In genomic region chr19:40822704-40823553, GRCh38 we compare ENCODE assay signal across 13 cellular contexts. TPM values are rescaled to one million over a fixed set of nuclear protein-coding genes. Genes with fewer than 3 reads are reported as not detected.
DNase-seq lines count a peak whose midpoint lies in the region; ATAC-seq and TF ChIP-seq lines count a peak whose summit lies in the region.
"Not testable (repeated sequence)": the region's sequence is repeated elsewhere in the genome, so short reads cannot be mapped to it uniquely, and the experiment has no call there.
"Had no signal": no experiment of that assay in that cellular context is flagged by ENCODE, and none has a peak within 500 bp of the region (broad histone marks: within the 10 kb centered on the region; RNA-seq: fewer than 3 reads in every experiment).

No MANE protein-coding gene starts in this region.

- H3K18ac ChIP-seq in neuronal stem cell (ENCODE audit: low read length), result peak overlapping the region; percentile 17

- ATAC-seq in CD4-positive, CD25-positive, alpha-beta regulatory T cell (ENCODE audit: low read depth in 2 of 2), result not testable (repeated sequence)

- H3K27ac Mint-ChIP-seq in CD4-positive, CD25-positive, alpha-beta regulatory T cell, result peak overlapping the region in 2 of 3 donors; percentile 60 to 62

- not testable (repeated sequence) for H4K8ac ChIP-seq in neuronal stem cell (ENCODE audit: low read depth, low read length)

- peaks cover 19% of the 10 kb centered on the region for H3K4me1 ChIP-seq in CD4-positive, CD25-positive, alpha-beta regulatory T cell (ENCODE audit: control insufficient read depth, insufficient read depth, low read length, poor library complexity, severe bottlenecking)
- peaks cover 28% of the 10 kb centered on the region for H3K4me1 ChIP-seq in adipocyte (ENCODE audit: control insufficient read depth, insufficient read depth, low read length)
- H3K4me1 ChIP-seq in liver (ENCODE audit: control insufficient read depth in 4 of 4, insufficient read depth in 4 of 4, low read length in 3 of 4), result peaks cover 14 to 43% (median 31%) of the 10 kb centered on the region in 4 donors
- not testable (repeated sequence) for H3K4me1 ChIP-seq in neuronal stem cell (ENCODE audit: control insufficient read depth in 2 of 2, insufficient read depth in 1 of 2, low read depth in 1 of 2, low read length in 2 of 2)
- peaks cover 42% of the 10 kb centered on the region for H3K4me1 ChIP-seq in testis

- not testable (repeated sequence) for H4K91ac ChIP-seq in neuronal stem cell (ENCODE audit: low read depth, low read length, poor library complexity)

- not testable (repeated sequence) for H2AFZ ChIP-seq in neuronal stem cell (ENCODE audit: low read length)

- H3K4ac ChIP-seq in neuronal stem cell (ENCODE audit: low read length), result not testable (repeated sequence)

- H2BK5ac ChIP-seq in neuronal stem cell (ENCODE audit: low read length), result not testable (repeated sequence)

- not testable (repeated sequence) for H3K4me3 ChIP-seq in CD4-positive, CD25-positive, alpha-beta regulatory T cell (ENCODE audit: low read depth, low read length); adipocyte (ENCODE audit: low read length); fibroblast of pulmonary artery (replicated peaks; ENCODE audit: low read depth, low read length); liver (ENCODE audit: low read depth in 1 of 3, low read length in 3 of 3); neuronal stem cell (ENCODE audit: low read length in 2 of 2); testis

- H3K14ac ChIP-seq in neuronal stem cell (ENCODE audit: low read length), result not testable (repeated sequence)

- TF ChIP-seq CTCF in fibroblast of pulmonary artery (IDR thresholded peaks at IDR 0.05; ENCODE audit: low read length, missing control alignments); liver (IDR thresholded peaks at IDR 0.05; ENCODE audit: low read depth, low read length, missing input control); testis (IDR thresholded peaks at IDR 0.05): not testable (repeated sequence)

- not testable (repeated sequence) for H2BK120ac ChIP-seq in neuronal stem cell (ENCODE audit: low read depth, low read length)

- 33% methylated on average over 9 of the region's 9 CpGs for WGBS in liver
- no CpG with 5 or more reads among the region's 9 CpGs for WGBS in neuronal stem cell (ENCODE audit: extremely low coverage in 2 of 2, insufficient read length in 2 of 2, insufficient replicate concordance in 1 of 2), 2 donors
- WGBS in testis, 2 donors, result 27 to 61% methylated on average over 9 of the region's 9 CpGs

- not testable (repeated sequence) for H3K27me3 ChIP-seq in CD4-positive, CD25-positive, alpha-beta regulatory T cell (ENCODE audit: control insufficient read depth, insufficient read depth, low read length); adipocyte (replicated peaks; ENCODE audit: control insufficient read depth, insufficient read depth, low read length); liver (ENCODE audit: control insufficient read depth in 4 of 4, insufficient read depth in 4 of 4, low read length in 3 of 4); neuronal stem cell (ENCODE audit: control insufficient read depth in 3 of 3, insufficient read depth in 3 of 3, low read depth in 1 of 3, low read length in 3 of 3); testis

- H3K23ac ChIP-seq in neuronal stem cell (ENCODE audit: low read depth, low read length, poor library complexity), result not testable (repeated sequence)

- not testable (repeated sequence) for H3K9me3 ChIP-seq in CD4-positive, CD25-positive, alpha-beta regulatory T cell (ENCODE audit: control insufficient read depth in 2 of 2, low read length in 2 of 2); adipocyte (ENCODE audit: control insufficient read depth, low read length); liver (ENCODE audit: control insufficient read depth in 4 of 4, low read length in 3 of 4); neuronal stem cell (replicated peaks in 1 of 2; ENCODE audit: control insufficient read depth in 2 of 2, insufficient read depth in 1 of 2, low read depth in 1 of 2, low read length in 2 of 2); testis

- not testable (repeated sequence) for DNase-seq in CD4-positive, CD25-positive, alpha-beta regulatory T cell; adipocyte (ENCODE audit: low read depth); neuronal stem cell (ENCODE audit: low spot score)
- DNase-seq in KBM-7 (peak; percentile 95), SKM-1 (lab: John Stamatoyannopoulos, UW; ENCODE audit: unreplicated experiment) (peak; percentile 72), fibroblast of pulmonary artery (ENCODE audit: low read depth) (peak; percentile 66), testis (peak; percentile 73)

- not testable (repeated sequence) for H3K79me1 ChIP-seq in neuronal stem cell (ENCODE audit: low read depth, low read length)

- H3K4me2 ChIP-seq in neuronal stem cell (ENCODE audit: insufficient read depth, low read length, poor library complexity, severe bottlenecking), result not testable (repeated sequence)

- peaks cover 11% of the 10 kb centered on the region for H3K36me3 Mint-ChIP-seq in CD4-positive, CD25-positive, alpha-beta regulatory T cell

- not testable (repeated sequence) for H2BK15ac ChIP-seq in neuronal stem cell (ENCODE audit: low read length)

- H3K27me3 Mint-ChIP-seq in CD4-positive, CD25-positive, alpha-beta regulatory T cell, result not testable (repeated sequence)

- not testable (repeated sequence) for H3K9me3 Mint-ChIP-seq in CD4-positive, CD25-positive, alpha-beta regulatory T cell

- in situ Hi-C loops in KBM-7 (cut with MboI; ENCODE audit: low pct_unique_long_range_greater_than_20kb, low sequenced_read_pairs), result not testable (repeated sequence)

- H3K4me1 Mint-ChIP-seq in CD4-positive, CD25-positive, alpha-beta regulatory T cell, result peaks cover 4 to 46% (median 28%) of the 10 kb centered on the region in 4 donors

- H2BK12ac ChIP-seq in neuronal stem cell (ENCODE audit: low read length), result not testable (repeated sequence)

- peak overlapping the region; percentile 2 for H3K9ac ChIP-seq in adipocyte (ENCODE audit: low read length)
- H3K9ac ChIP-seq in liver (ENCODE audit: low read depth in 1 of 2, low read length in 2 of 2); neuronal stem cell (ENCODE audit: low read depth, low read length, poor library complexity): not testable (repeated sequence)

- TF ChIP-seq POLR2A in testis (IDR thresholded peaks at IDR 0.05), result not testable (repeated sequence)

- not testable (repeated sequence) for H3K36me3 ChIP-seq in CD4-positive, CD25-positive, alpha-beta regulatory T cell (ENCODE audit: control insufficient read depth, insufficient read depth, low read length); adipocyte (ENCODE audit: control insufficient read depth, insufficient read depth, low read length, severe bottlenecking); liver (ENCODE audit: control insufficient read depth in 4 of 4, insufficient read depth in 3 of 4, low read depth in 1 of 4, low read length in 3 of 4); neuronal stem cell (replicated peaks in 1 of 2; ENCODE audit: control insufficient read depth in 2 of 2, insufficient read depth in 2 of 2, low read length in 2 of 2); testis (ENCODE audit: low read depth, missing control alignments)

- intact Hi-C loops in testis (cut with DNase I; ENCODE audit: low total_unique reads), result not testable (repeated sequence)

- H2AK5ac ChIP-seq in neuronal stem cell (ENCODE audit: low read depth, low read length), result not testable (repeated sequence)

- not testable (repeated sequence) for H3K27ac ChIP-seq in CD4-positive, CD25-positive, alpha-beta regulatory T cell (ENCODE audit: insufficient read depth, low read length, poor library complexity, severe bottlenecking); neuronal stem cell (replicated peaks; ENCODE audit: low read length)
- H3K27ac ChIP-seq in liver (ENCODE audit: low read depth in 1 of 2, low read length in 2 of 2), result peak overlapping the region; percentile 76 to 84
- H3K27ac ChIP-seq in testis, result peak overlapping the region; percentile 69 to 77

- H3K4me3 Mint-ChIP-seq in CD4-positive, CD25-positive, alpha-beta regulatory T cell, result not testable (repeated sequence)

- peak in 1 of 2 donors; percentile 10 for TF ChIP-seq RAD21 in liver (IDR thresholded peaks at IDR 0.05)

RNA-seq across cellular contexts. Expression of gene EGLN2, which starts 23.9 kb away (rescaled TPM):
- 135 TPM for total RNA-seq in CD4-positive, CD25-positive, alpha-beta regulatory T cell
- 100 to 1,000 TPM; 159 to 191 (median 177) TPM for polyA plus RNA-seq in CD4-positive, CD25-positive, alpha-beta regulatory T cell
- total RNA-seq in liver (10 to 100 TPM; 34.8 to 56.3 TPM), testis (100 to 1,000 TPM; 245 to 260 TPM)
- polyA plus RNA-seq in liver (10 to 100 TPM; 45.2 to 50.2 TPM), testis (ENCODE audit: insufficient read depth, low read depth, low replicate concordance) (489 TPM)
- 66.3 TPM for polyA plus RNA-seq in neuronal stem cell (2013, experiment 1 of 2)
- polyA plus RNA-seq in neuronal stem cell (2013, experiment 2 of 2), result 59.8 TPM

RNA-seq across cellular contexts. Expression of gene CYP2A6, which starts 27.3 kb away (rescaled TPM):
- not detected for total RNA-seq in CD4-positive, CD25-positive, alpha-beta regulatory T cell
- polyA plus RNA-seq in CD4-positive, CD25-positive, alpha-beta regulatory T cell, result not detected
- total RNA-seq in liver, result 10 to 100 TPM in 1 of 2 donors, under 1 TPM in 1; 0.09 to 56.1 TPM
- 1,000 to 10,000 TPM in 1 of 2 donors, 10 to 100 TPM in 1; 63.1 to 1,020 TPM for polyA plus RNA-seq in liver
- 0.07 TPM for polyA plus RNA-seq in neuronal stem cell (2013, experiment 1 of 2)
- polyA plus RNA-seq in neuronal stem cell (2013, experiment 2 of 2), result 0.03 TPM
- not detected for total RNA-seq in testis
- not detected for polyA plus RNA-seq in testis (ENCODE audit: insufficient read depth, low read depth, low replicate concordance)
- total RNA-seq: activated T-helper 17 cell treated with anti-CD3 and anti-CD28 coated beads, Interleukin-2, amount 50 U/mL, for 72 hours; M059J; neural crest cell; OCI-LY7 had no signal

RNA-seq across cellular contexts. Expression of gene RAB4B, which starts 44.9 kb away (rescaled TPM):
- total RNA-seq in CD4-positive, CD25-positive, alpha-beta regulatory T cell, result 62.2 TPM
- polyA plus RNA-seq in CD4-positive, CD25-positive, alpha-beta regulatory T cell, result 10 to 100 TPM; 72.8 to 89.3 (median 80.1) TPM
- total RNA-seq in liver (1 to 10 TPM; 5.5 to 9.0 TPM), testis (10 to 100 TPM; 44.7 to 49.3 TPM)
- polyA plus RNA-seq in liver (10 to 100 TPM; 16.8 to 16.9 TPM), testis (ENCODE audit: insufficient read depth, low read depth, low replicate concordance) (46.7 TPM)
- 15.1 TPM for polyA plus RNA-seq in neuronal stem cell (2013, experiment 1 of 2)
- polyA plus RNA-seq in neuronal stem cell (2013, experiment 2 of 2), result 14.9 TPM

RNA-seq across cellular contexts. Expression of gene MIA, which starts 47.6 kb away (rescaled TPM):
- not detected for total RNA-seq in CD4-positive, CD25-positive, alpha-beta regulatory T cell
- not detected for polyA plus RNA-seq in CD4-positive, CD25-positive, alpha-beta regulatory T cell
- total RNA-seq in liver (under 1 TPM in 1 of 2 donors, not detected in 1; 0.42 TPM), testis (1 to 10 TPM; 2.4 to 2.8 TPM)
- polyA plus RNA-seq in liver (under 1 TPM in 1 of 2 donors, not detected in 1; 0.44 TPM), testis (ENCODE audit: insufficient read depth, low read depth, low replicate concordance) (2.9 TPM)
- 0.15 TPM for polyA plus RNA-seq in neuronal stem cell (2013, experiment 1 of 2)
- 0.32 TPM for polyA plus RNA-seq in neuronal stem cell (2013, experiment 2 of 2)
- total RNA-seq: M059J, OCI-LY7 had no signal

RNA-seq across cellular contexts. Expression of gene CYP2A7, which starts 59.1 kb away (rescaled TPM):
- not detected for total RNA-seq in CD4-positive, CD25-positive, alpha-beta regulatory T cell
- not detected for polyA plus RNA-seq in CD4-positive, CD25-positive, alpha-beta regulatory T cell
- 1 to 10 TPM in 1 of 2 donors, not detected in 1; 7.4 TPM for total RNA-seq in liver
- 10 to 100 TPM in 1 of 2 donors, 1 to 10 TPM in 1; 3.3 to 57.9 TPM for polyA plus RNA-seq in liver
- not detected for polyA plus RNA-seq in neuronal stem cell (2013, experiment 1 of 2)
- polyA plus RNA-seq in neuronal stem cell (2013, experiment 2 of 2), result not detected
- total RNA-seq in testis, result 1 to 10 TPM in 1 of 2 donors, not detected in 1; 1.1 TPM
- not detected for polyA plus RNA-seq in testis (ENCODE audit: insufficient read depth, low read depth, low replicate concordance)
- total RNA-seq: activated T-helper 17 cell treated with anti-CD3 and anti-CD28 coated beads, Interleukin-2, amount 50 U/mL, for 72 hours; esophagus mucosa; M059J; neural crest cell; OCI-LY7 had no signal
